ENCODE assay signal across 7 cellular contexts in the genomic region with DNA sequence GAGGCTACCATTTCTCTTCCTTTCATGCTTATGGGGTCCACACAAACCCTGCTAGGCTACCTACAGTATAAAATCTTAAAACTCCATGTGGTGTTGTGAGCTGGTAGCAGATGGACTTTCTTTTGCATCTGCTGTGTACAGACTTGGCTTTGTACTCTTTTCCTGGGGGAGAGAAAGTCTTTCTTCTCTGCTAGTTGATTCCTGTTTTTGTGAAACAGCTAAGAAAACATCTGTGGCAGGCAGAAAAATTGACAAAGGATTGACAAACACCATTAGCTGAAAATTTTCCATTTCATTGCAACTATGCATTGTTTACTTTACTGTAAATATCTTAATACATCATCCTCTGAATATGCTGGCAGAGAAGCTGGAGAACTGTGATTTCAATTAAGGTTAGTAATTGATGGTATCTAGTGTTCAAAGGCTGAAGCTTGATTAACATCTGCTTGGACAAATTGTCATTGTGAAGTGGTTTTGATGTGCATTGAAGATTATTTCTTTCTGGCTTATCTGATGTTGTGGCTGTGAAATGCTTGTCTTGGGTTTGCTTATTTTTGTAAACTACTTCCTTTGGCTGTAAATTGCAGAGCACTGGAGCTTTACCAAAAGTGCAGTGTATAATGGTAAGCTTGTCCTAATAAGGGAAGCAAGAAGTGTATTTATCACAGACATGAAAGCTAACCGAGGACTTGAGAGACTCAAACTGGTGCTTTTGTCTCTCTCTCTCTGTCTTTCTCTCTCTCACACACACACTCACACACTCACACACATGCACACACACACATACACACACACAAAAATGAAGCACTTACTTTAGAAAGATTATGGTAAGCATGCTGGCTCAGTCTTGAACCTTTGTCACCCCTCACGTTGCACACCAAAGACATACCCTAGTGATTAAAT. TPM values are rescaled to one million over a fixed set of nuclear protein-coding genes. Genes with fewer than 3 reads are reported as not detected.
A peak's percentile ranks its signal among the peaks of the same experiment; 100 is the strongest.
DNase-seq lines count a peak whose midpoint lies in the region; ATAC-seq and TF ChIP-seq lines count a peak whose summit lies in the region.

A gene (plus strand): TSS at position 665 of the 903 bp plus-strand sequence. CDS start 11,697 bp downstream, outside the sequence.

- peaks cover 0 to 23% (median 14%) of the 10 kb centered on the region in 4 donors for H3K4me1 ChIP-seq in liver (ENCODE audit: control insufficient read depth in 4 of 4, insufficient read depth in 4 of 4, low read length in 3 of 4)
- no peaks in the 10 kb centered on the region for H3K4me1 ChIP-seq in urinary bladder (ENCODE audit: insufficient read depth)

- TF ChIP-seq CTCF in liver (IDR thresholded peaks at IDR 0.05; ENCODE audit: low read depth, low read length, missing input control) = no peak

- H3K27ac ChIP-seq in liver (ENCODE audit: low read depth in 1 of 2, low read length in 2 of 2) (peak within 1 kb of the TSS; percentile 75 to 78), urinary bladder (ENCODE audit: low read depth) (peak within 1 kb of the TSS; percentile 66)

- no peak for TF ChIP-seq RAD21 in liver (IDR thresholded peaks at IDR 0.05)

- WGBS in liver = 10% methylated on average over 2 of the region's 2 CpGs
- WGBS in urinary bladder = 4% methylated on average over 2 of the region's 2 CpGs

- peak within 1 kb of the TSS; percentile 57 to 98 for H3K9ac ChIP-seq in liver (ENCODE audit: low read depth in 1 of 2, low read length in 2 of 2)

- peak within 1 kb of the TSS; percentile 61 to 66 (median 64) for H3K4me3 ChIP-seq in liver (ENCODE audit: low read depth in 1 of 3, low read length in 3 of 3)
- peak within 1 kb of the TSS; percentile 15 for H3K4me3 ChIP-seq in urinary bladder (ENCODE audit: low read depth, low read length)

- peak; percentile 79 for DNase-seq in NCI-H146 treated with DMSO at 0.1 percent for 48 hours (lab: John Stamatoyannopoulos, UW; ENCODE audit: unreplicated experiment)
- peak; percentile 64 for DNase-seq in astrocyte of the hippocampus (ENCODE audit: low read depth, low spot score)
- DNase-seq in NOMO-1 treated with DMSO at 0.1 percent for 48 hours (lab: John Stamatoyannopoulos, UW; ENCODE audit: unreplicated experiment) = no peak
- DNase-seq in stimulated activated CD8-positive, alpha-beta memory T cell treated with anti-CD3 and anti-CD28 coated beads, Interleukin-4, amount 100 ng/mL, for 48 hours = no peak

- no peak for ATAC-seq in HG02938 (IDR thresholded peaks at IDR 0.05; ENCODE audit: unreplicated experiment)

- no peaks in the 10 kb centered on the region for H3K27me3 ChIP-seq in liver (ENCODE audit: control insufficient read depth in 4 of 4, insufficient read depth in 4 of 4, low read length in 3 of 4)

- H3K9me3 ChIP-seq in liver (ENCODE audit: control insufficient read depth in 4 of 4, low read length in 3 of 4) = no peaks in the 10 kb centered on the region

- H3K36me3 ChIP-seq in liver (ENCODE audit: control insufficient read depth in 4 of 4, insufficient read depth in 3 of 4, low read depth in 1 of 4, low read length in 3 of 4) (no peaks in the 10 kb centered on the region), urinary bladder (ENCODE audit: insufficient read depth) (no peaks in the 10 kb centered on the region)

TF ChIP-seq in liver, 16 proteins besides CTCF, POLR2A, EP300 and RAD21:
- no peak for TF ChIP-seq HNF4G (IDR thresholded peaks at IDR 0.05)
- peak in 1 of 2 donors; percentile 14 for TF ChIP-seq JUND (IDR thresholded peaks at IDR 0.05)
- TF ChIP-seq EGR1 (IDR thresholded peaks at IDR 0.05; ENCODE audit: low read depth in 2 of 2) = peak in 1 of 2 donors; percentile 30
- TF ChIP-seq, protein P1, sequence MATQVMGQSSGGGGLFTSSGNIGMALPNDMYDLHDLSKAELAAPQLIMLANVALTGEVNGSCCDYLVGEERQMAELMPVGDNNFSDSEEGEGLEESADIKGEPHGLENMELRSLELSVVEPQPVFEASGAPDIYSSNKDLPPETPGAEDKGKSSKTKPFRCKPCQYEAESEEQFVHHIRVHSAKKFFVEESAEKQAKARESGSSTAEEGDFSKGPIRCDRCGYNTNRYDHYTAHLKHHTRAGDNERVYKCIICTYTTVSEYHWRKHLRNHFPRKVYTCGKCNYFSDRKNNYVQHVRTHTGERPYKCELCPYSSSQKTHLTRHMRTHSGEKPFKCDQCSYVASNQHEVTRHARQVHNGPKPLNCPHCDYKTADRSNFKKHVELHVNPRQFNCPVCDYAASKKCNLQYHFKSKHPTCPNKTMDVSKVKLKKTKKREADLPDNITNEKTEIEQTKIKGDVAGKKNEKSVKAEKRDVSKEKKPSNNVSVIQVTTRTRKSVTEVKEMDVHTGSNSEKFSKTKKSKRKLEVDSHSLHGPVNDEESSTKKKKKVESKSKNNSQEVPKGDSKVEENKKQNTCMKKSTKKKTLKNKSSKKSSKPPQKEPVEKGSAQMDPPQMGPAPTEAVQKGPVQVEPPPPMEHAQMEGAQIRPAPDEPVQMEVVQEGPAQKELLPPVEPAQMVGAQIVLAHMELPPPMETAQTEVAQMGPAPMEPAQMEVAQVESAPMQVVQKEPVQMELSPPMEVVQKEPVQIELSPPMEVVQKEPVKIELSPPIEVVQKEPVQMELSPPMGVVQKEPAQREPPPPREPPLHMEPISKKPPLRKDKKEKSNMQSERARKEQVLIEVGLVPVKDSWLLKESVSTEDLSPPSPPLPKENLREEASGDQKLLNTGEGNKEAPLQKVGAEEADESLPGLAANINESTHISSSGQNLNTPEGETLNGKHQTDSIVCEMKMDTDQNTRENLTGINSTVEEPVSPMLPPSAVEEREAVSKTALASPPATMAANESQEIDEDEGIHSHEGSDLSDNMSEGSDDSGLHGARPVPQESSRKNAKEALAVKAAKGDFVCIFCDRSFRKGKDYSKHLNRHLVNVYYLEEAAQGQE (IDR thresholded peaks at IDR 0.05) = no peak
- TF ChIP-seq TAF1 (conservative IDR thresholded peaks at IDR 0.05) = peak; percentile 5
- no peak for TF ChIP-seq NR2F2 (IDR thresholded peaks at IDR 0.05)
- TF ChIP-seq FOXA2 (IDR thresholded peaks at IDR 0.05) = peak; percentile 65
- no peak for TF ChIP-seq SP1 (IDR thresholded peaks at IDR 0.05)
- peak; percentile 23 to 42 for TF ChIP-seq HNF4A (conservative IDR thresholded peaks at IDR 0.05)
- peak; percentile 34 for TF ChIP-seq YY1 (IDR thresholded peaks at IDR 0.05)
- TF ChIP-seq, protein P2, sequence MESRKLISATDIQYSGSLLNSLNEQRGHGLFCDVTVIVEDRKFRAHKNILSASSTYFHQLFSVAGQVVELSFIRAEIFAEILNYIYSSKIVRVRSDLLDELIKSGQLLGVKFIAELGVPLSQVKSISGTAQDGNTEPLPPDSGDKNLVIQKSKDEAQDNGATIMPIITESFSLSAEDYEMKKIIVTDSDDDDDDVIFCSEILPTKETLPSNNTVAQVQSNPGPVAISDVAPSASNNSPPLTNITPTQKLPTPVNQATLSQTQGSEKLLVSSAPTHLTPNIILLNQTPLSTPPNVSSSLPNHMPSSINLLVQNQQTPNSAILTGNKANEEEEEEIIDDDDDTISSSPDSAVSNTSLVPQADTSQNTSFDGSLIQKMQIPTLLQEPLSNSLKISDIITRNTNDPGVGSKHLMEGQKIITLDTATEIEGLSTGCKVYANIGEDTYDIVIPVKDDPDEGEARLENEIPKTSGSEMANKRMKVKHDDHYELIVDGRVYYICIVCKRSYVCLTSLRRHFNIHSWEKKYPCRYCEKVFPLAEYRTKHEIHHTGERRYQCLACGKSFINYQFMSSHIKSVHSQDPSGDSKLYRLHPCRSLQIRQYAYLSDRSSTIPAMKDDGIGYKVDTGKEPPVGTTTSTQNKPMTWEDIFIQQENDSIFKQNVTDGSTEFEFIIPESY (IDR thresholded peaks at IDR 0.05) = no peak
- no peak for TF ChIP-seq FOXA1 (IDR thresholded peaks at IDR 0.05)
- TF ChIP-seq, protein P3, sequence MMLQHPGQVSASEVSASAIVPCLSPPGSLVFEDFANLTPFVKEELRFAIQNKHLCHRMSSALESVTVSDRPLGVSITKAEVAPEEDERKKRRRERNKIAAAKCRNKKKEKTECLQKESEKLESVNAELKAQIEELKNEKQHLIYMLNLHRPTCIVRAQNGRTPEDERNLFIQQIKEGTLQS (IDR thresholded peaks at IDR 0.05) = no peak
- peak; percentile 13 to 61 for TF ChIP-seq RXRA (IDR thresholded peaks at IDR 0.05)
- TF ChIP-seq, protein P4, sequence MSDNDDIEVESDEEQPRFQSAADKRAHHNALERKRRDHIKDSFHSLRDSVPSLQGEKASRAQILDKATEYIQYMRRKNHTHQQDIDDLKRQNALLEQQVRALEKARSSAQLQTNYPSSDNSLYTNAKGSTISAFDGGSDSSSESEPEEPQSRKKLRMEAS (IDR thresholded peaks at IDR 0.05) = no peak
- TF ChIP-seq GABPA (IDR thresholded peaks at IDR 0.05 in 1 of 2, conservative IDR thresholded peaks at IDR 0.05 in 1 of 2) = no peak

RNA-seq across cellular contexts. Expression of the gene that starts here (rescaled TPM):
- total RNA-seq in liver = 1 to 10 TPM; 4.0 to 7.4 TPM
- polyA plus RNA-seq in liver = 1 to 10 TPM; 1.2 to 7.4 TPM
- total RNA-seq in urinary bladder = 85.2 TPM
- 13.8 TPM for polyA plus RNA-seq in urinary bladder

Comparison
In these comparisons a context has a peak if more than half of its experiments do, and no peak if none do; other contexts are left out.
1. RNA of the gene that starts here (total RNA-seq): 85.2 TPM in urinary bladder (single experiment); 4.0 to 7.4 TPM in liver; every median in the first group is over 10 times any median in the second.
2. DNase-seq: peak in NCI-H146 treated with DMSO at 0.1 percent for 48 hours (single experiment) and astrocyte of the hippocampus (single experiment); none in NOMO-1 treated with DMSO at 0.1 percent for 48 hours (single experiment) and stimulated activated CD8-positive, alpha-beta memory T cell treated with anti-CD3 and anti-CD28 coated beads, Interleukin-4, amount 100 ng/mL, for 48 hours (single experiment).